ENCODE assay signal across 21 cellular contexts in the genomic region with DNA sequence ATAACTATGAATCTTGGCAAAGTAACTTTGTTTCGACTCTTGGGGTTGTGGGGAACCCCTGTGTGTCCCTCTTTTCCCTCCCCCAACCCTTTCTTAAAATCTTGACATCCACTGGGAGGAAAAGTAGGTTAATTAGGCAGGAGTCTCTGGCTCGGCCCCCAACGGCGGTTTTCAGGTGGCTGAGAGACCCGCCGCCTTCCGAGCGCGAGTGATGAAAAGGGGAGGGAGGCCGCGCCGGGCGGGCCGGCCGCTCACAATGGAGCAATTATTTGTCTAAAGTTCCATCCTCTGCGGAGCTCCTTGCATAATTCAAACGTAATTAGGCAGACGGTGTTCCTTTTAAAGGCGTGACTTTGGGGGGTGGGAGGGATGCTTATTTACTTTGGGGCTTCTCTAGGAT. TPM values are rescaled to one million over a fixed set of nuclear protein-coding genes. Genes with fewer than 3 reads are reported as not detected.
A peak's percentile ranks its signal among the peaks of the same experiment; 100 is the strongest.
DNase-seq lines count a peak whose midpoint lies in the region; ATAC-seq and TF ChIP-seq lines count a peak whose summit lies in the region.
"Had no signal": no experiment of that assay in that cellular context is flagged by ENCODE, and none has a peak within 500 bp of the region (broad histone marks: within the 10 kb centered on the region; RNA-seq: fewer than 3 reads in every experiment).

No MANE protein-coding gene starts in this region.

- WGBS in psoas muscle, 3 donors: 13 to 15% (median 14%) methylated on average over 19 of the region's 19 CpGs

- peaks cover 52% of the 10 kb centered on the region for H3K27me3 Mint-ChIP-seq in T-helper 17 cell
- H3K27me3 Mint-ChIP-seq in glutamatergic neuron (ENCODE audit: unreplicated experiment): peaks cover 40% of the 10 kb centered on the region

- DNase-seq in NCI-H1105 treated with DMSO at 0.1 percent for 48 hours (lab: John Stamatoyannopoulos, UW) (peak; percentile 69), NCI-H1105 (lab: John Stamatoyannopoulos, UW) (no peak), T-helper 17 cell (no peak), glutamatergic neuron (no peak), psoas muscle (no peak), SHP77 (lab: John Stamatoyannopoulos, UW) (no peak), caudate nucleus (lab: John Stamatoyannopoulos, UW) (no peak), UCSD-AML1 (lab: John Stamatoyannopoulos, UW; ENCODE audit: unreplicated experiment) (no peak)
- DNase-seq: 8988T; activated CD4-positive, alpha-beta T cell treated with anti-CD3 and anti-CD28 coated beads, Interleukin-2, amount 50 U/mL, for 4 hours; activated naive CD4-positive, alpha-beta T cell treated with Interleukin-2 at 50 U/mL for 16 hours; aorta; foreskin keratinocyte; GDM1; HCEC 1CT; hypothalamus; kidney glomerular epithelial cell; NCI-H187 treated with DMSO at 0.1 percent for 48 hours had no signal

- peaks cover 6% of the 10 kb centered on the region for H3K4me1 ChIP-seq in psoas muscle
- H3K4me1 ChIP-seq: foreskin keratinocyte had no signal

- H3K27ac Mint-ChIP-seq in T-helper 17 cell: peak overlapping the region; percentile 17
- no peak overlapping the region for H3K27ac Mint-ChIP-seq in glutamatergic neuron (ENCODE audit: unreplicated experiment)

- peaks cover 14 to 66% (median 26%) of the 10 kb centered on the region in 3 donors for H3K27me3 ChIP-seq in psoas muscle (ENCODE audit: insufficient read depth in 3 of 3, low read length in 2 of 3)

- H3K4me1 Mint-ChIP-seq in T-helper 17 cell (no peaks in the 10 kb centered on the region), glutamatergic neuron (ENCODE audit: low read depth, unreplicated experiment) (peaks cover 8% of the 10 kb centered on the region)

- H3K4me3 Mint-ChIP-seq in T-helper 17 cell (no peak overlapping the region), glutamatergic neuron (ENCODE audit: unreplicated experiment) (peak overlapping the region; percentile 67)

- H3K27ac ChIP-seq in psoas muscle (no peak overlapping the region), caudate nucleus (ENCODE audit: low read depth, low read length) (no peak overlapping the region)
- H3K27ac ChIP-seq: foreskin keratinocyte, neutrophil had no signal

- ATAC-seq in T-helper 17 cell (no peak), psoas muscle (no peak)
- ATAC-seq: foreskin keratinocyte had no signal

- H3K4me3 ChIP-seq in psoas muscle: peak overlapping the region; percentile 22

- peaks cover 17% of the 10 kb centered on the region for H3K9me3 Mint-ChIP-seq in glutamatergic neuron (ENCODE audit: unreplicated experiment)

- peaks cover 2% of the 10 kb centered on the region for H3K9me3 ChIP-seq in T-helper 17 cell (ENCODE audit: control insufficient read depth, low read length, poor library complexity, severe bottlenecking)
- H3K9me3 ChIP-seq in psoas muscle: no peaks in the 10 kb centered on the region
- H3K9me3 ChIP-seq: neutrophil had no signal

- no peak for TF ChIP-seq CTCF in glutamatergic neuron (IDR thresholded peaks at IDR 0.05; ENCODE audit: partially characterized antibody, unreplicated experiment)
- TF ChIP-seq CTCF in psoas muscle (IDR thresholded peaks at IDR 0.05): no peak

- H3K36me3 ChIP-seq in psoas muscle (ENCODE audit: insufficient read depth in 1 of 2, low read depth in 1 of 2): no peaks in the 10 kb centered on the region
- H3K36me3 ChIP-seq: neutrophil had no signal

- intact Hi-C loops in psoas muscle (cut with DNase I): loop anchor here in 1 of 2 donors (10.0 kb wide), 1 partner anchor 60 kb away; no protein-coding TSS in a partner anchor

- H3K36me3 Mint-ChIP-seq in T-helper 17 cell (ENCODE audit: low read depth) (peaks cover 2% of the 10 kb centered on the region), glutamatergic neuron (ENCODE audit: unreplicated experiment) (no peaks in the 10 kb centered on the region)

RNA-seq across cellular contexts. Expression of gene ZIC4, which starts 51.7 kb away (rescaled TPM):
- not detected for total RNA-seq in T-helper 17 cell
- not detected for total RNA-seq in glutamatergic neuron (ENCODE audit: unreplicated experiment)
- under 1 TPM; 0.15 to 0.73 (median 0.57) TPM for total RNA-seq in psoas muscle
- under 1 TPM; 0.10 to 1.00 (median 0.13) TPM for polyA plus RNA-seq in psoas muscle
- total RNA-seq: foreskin keratinocyte, renal cortical epithelial cell, urinary bladder had no signal
- polyA plus RNA-seq: foreskin keratinocyte, urinary bladder had no signal

RNA-seq across cellular contexts. Expression of gene ZIC1, which starts 54.5 kb away (rescaled TPM):
- total RNA-seq in T-helper 17 cell (not detected), glutamatergic neuron (ENCODE audit: unreplicated experiment) (not detected), psoas muscle (1 to 10 TPM; 3.5 to 7.3 (median 5.1) TPM)
- polyA plus RNA-seq in psoas muscle: 10 to 100 TPM in 1 of 3 donors, 1 to 10 TPM in 2; 2.3 to 10.2 (median 3.5) TPM
- total RNA-seq: foreskin keratinocyte, renal cortical epithelial cell, urinary bladder had no signal
- polyA plus RNA-seq: foreskin keratinocyte, urinary bladder had no signal
